35 cellular contexts compared by ENCODE assay signal in genomic region chr5:12358371-12359090, GRCh38.
"Had no signal": no experiment of that assay in that cellular context is flagged by ENCODE, and none has a peak within 500 bp of the region (broad histone marks: within the 10 kb centered on the region; RNA-seq: fewer than 3 reads in every experiment).

No MANE protein-coding gene starts in this region.

- H3K9me3 ChIP-seq: body of pancreas had no signal

- DNase-seq: activated B cell treated with CpG ODN at 0.5 μM for 24 hours; activated CD4-positive, alpha-beta memory T cell treated with anti-CD3 and anti-CD28 coated beads, Interleukin-2, amount 10 ng/mL, durations not matched to agents 7 days and 5 days; activated CD4-positive, alpha-beta T cell treated with anti-CD3 and anti-CD28 coated beads for 1 hour; activated CD4-positive, alpha-beta T cell treated with anti-CD3 and anti-CD28 coated beads for 48 hours; activated CD8-positive, alpha-beta memory T cell treated with anti-CD3 and anti-CD28 coated beads for 24 hours; activated CD8-positive, alpha-beta memory T cell treated with anti-CD3 and anti-CD28 coated beads, Interleukin-2, amount 10 ng/mL, durations not matched to agents 7 days and 5 days; activated CD8-positive, alpha-beta memory T cell treated with anti-CD3 and anti-CD28 coated beads, Interleukin-2, amount 50 U/mL, for 48 hours; activated effector memory CD4-positive, alpha-beta T cell treated with Interleukin-2 at 50 U/mL for 16 hours; activated naive CD4-positive, alpha-beta T cell treated with anti-CD3 and anti-CD28 coated beads, Interleukin-2, amount 10 ng/mL, durations not matched to agents 7 days and 5 days; activated naive CD8-positive, alpha-beta T cell treated with anti-CD3 and anti-CD28 coated beads, Interleukin-2, amount 50 U/mL, for 24 hours; activated T-cell treated with anti-CD3 and anti-CD28 coated beads, Interleukin-2, amount 50 U/mL, for 48 hours; anterior cingulate cortex; body of pancreas; NCI-H1048; NCI-H1105 treated with DMSO at 0.1 percent for 48 hours; NCI-H1436 treated with DMSO at 0.1 percent for 48 hours; NCI-H1694 treated with DMSO at 0.1 percent for 48 hours; NCI-H2029; NCI-H2171; NCI-H510A; NCI-H526; NCI-H748 treated with DMSO at 0.1 percent for 48 hours; NK-92 treated with Interleukin-12 subunit alpha and Interleukin-12 subunit beta, amount 100 ng/mL, for 24 hours; PC-9; Right ventricle myocardium superior; SW 1271; T-helper 1 cell; T-helper 2 cell; T-helper 9 cell had no signal

- H3K4me2 ChIP-seq: PC-9 had no signal

- H3K4me1 ChIP-seq: body of pancreas, breast epithelium had no signal

- ATAC-seq: activated CD8-positive, alpha-beta memory T cell treated with anti-CD3 and anti-CD28 coated beads, Interleukin-2, amount 10 ng/mL, durations not matched to agents 7 days and 5 days; activated naive CD8-positive, alpha-beta T cell treated with anti-CD3 and anti-CD28 coated beads, Interleukin-2, amount 50 U/mL, for 24 hours; body of pancreas; K562 had no signal

- H3K4me3 ChIP-seq: body of pancreas, breast epithelium, K562, PC-9 had no signal

- H3K27ac Mint-ChIP-seq: activated B cell treated with CpG ODN at 0.5 μM for 24 hours; activated CD4-positive, alpha-beta memory T cell treated with anti-CD3 and anti-CD28 coated beads, Interleukin-2, amount 10 ng/mL, durations not matched to agents 7 days and 5 days; activated CD8-positive, alpha-beta memory T cell treated with anti-CD3 and anti-CD28 coated beads, Interleukin-2, amount 10 ng/mL, durations not matched to agents 7 days and 5 days; activated naive CD4-positive, alpha-beta T cell treated with anti-CD3 and anti-CD28 coated beads, Interleukin-2, amount 10 ng/mL, durations not matched to agents 7 days and 5 days; activated naive CD8-positive, alpha-beta T cell; activated naive CD8-positive, alpha-beta T cell treated with anti-CD3 and anti-CD28 coated beads, Interleukin-2, amount 50 U/mL, for 24 hours had no signal

- H3K4me3 Mint-ChIP-seq: activated B cell treated with CpG ODN at 0.5 μM for 24 hours; activated CD4-positive, alpha-beta memory T cell treated with anti-CD3 and anti-CD28 coated beads, Interleukin-2, amount 10 ng/mL, durations not matched to agents 7 days and 5 days; activated CD8-positive, alpha-beta memory T cell treated with anti-CD3 and anti-CD28 coated beads, Interleukin-2, amount 10 ng/mL, durations not matched to agents 7 days and 5 days; activated naive CD4-positive, alpha-beta T cell treated with anti-CD3 and anti-CD28 coated beads, Interleukin-2, amount 10 ng/mL, durations not matched to agents 7 days and 5 days; activated naive CD8-positive, alpha-beta T cell; activated naive CD8-positive, alpha-beta T cell treated with anti-CD3 and anti-CD28 coated beads, Interleukin-2, amount 50 U/mL, for 24 hours had no signal

- H3K27me3 ChIP-seq: body of pancreas, breast epithelium had no signal

- H3K36me3 ChIP-seq: breast epithelium had no signal

- H3K27ac ChIP-seq: body of pancreas, breast epithelium, PC-9, RWPE1, VCaP had no signal

- H3K27me3 Mint-ChIP-seq: activated B cell treated with CpG ODN at 0.5 μM for 24 hours; activated CD4-positive, alpha-beta memory T cell treated with anti-CD3 and anti-CD28 coated beads, Interleukin-2, amount 10 ng/mL, durations not matched to agents 7 days and 5 days; activated CD8-positive, alpha-beta memory T cell treated with anti-CD3 and anti-CD28 coated beads, Interleukin-2, amount 10 ng/mL, durations not matched to agents 7 days and 5 days; activated naive CD4-positive, alpha-beta T cell treated with anti-CD3 and anti-CD28 coated beads, Interleukin-2, amount 10 ng/mL, durations not matched to agents 7 days and 5 days; activated naive CD8-positive, alpha-beta T cell; activated naive CD8-positive, alpha-beta T cell treated with anti-CD3 and anti-CD28 coated beads, Interleukin-2, amount 50 U/mL, for 24 hours had no signal

- H2AFZ ChIP-seq: PC-9 had no signal

- H3K4me1 Mint-ChIP-seq: activated B cell treated with CpG ODN at 0.5 μM for 24 hours; activated CD4-positive, alpha-beta memory T cell treated with anti-CD3 and anti-CD28 coated beads, Interleukin-2, amount 10 ng/mL, durations not matched to agents 7 days and 5 days; activated CD8-positive, alpha-beta memory T cell treated with anti-CD3 and anti-CD28 coated beads, Interleukin-2, amount 10 ng/mL, durations not matched to agents 7 days and 5 days; activated naive CD4-positive, alpha-beta T cell treated with anti-CD3 and anti-CD28 coated beads, Interleukin-2, amount 10 ng/mL, durations not matched to agents 7 days and 5 days; activated naive CD8-positive, alpha-beta T cell treated with anti-CD3 and anti-CD28 coated beads, Interleukin-2, amount 50 U/mL, for 24 hours had no signal

- H3K36me3 Mint-ChIP-seq: activated CD8-positive, alpha-beta memory T cell treated with anti-CD3 and anti-CD28 coated beads, Interleukin-2, amount 10 ng/mL, durations not matched to agents 7 days and 5 days; activated naive CD4-positive, alpha-beta T cell treated with anti-CD3 and anti-CD28 coated beads, Interleukin-2, amount 10 ng/mL, durations not matched to agents 7 days and 5 days; activated naive CD8-positive, alpha-beta T cell had no signal

- FAIRE-seq: K562, RCC 7860 had no signal
